8 cellular contexts compared by ENCODE assay signal in the genomic region with DNA sequence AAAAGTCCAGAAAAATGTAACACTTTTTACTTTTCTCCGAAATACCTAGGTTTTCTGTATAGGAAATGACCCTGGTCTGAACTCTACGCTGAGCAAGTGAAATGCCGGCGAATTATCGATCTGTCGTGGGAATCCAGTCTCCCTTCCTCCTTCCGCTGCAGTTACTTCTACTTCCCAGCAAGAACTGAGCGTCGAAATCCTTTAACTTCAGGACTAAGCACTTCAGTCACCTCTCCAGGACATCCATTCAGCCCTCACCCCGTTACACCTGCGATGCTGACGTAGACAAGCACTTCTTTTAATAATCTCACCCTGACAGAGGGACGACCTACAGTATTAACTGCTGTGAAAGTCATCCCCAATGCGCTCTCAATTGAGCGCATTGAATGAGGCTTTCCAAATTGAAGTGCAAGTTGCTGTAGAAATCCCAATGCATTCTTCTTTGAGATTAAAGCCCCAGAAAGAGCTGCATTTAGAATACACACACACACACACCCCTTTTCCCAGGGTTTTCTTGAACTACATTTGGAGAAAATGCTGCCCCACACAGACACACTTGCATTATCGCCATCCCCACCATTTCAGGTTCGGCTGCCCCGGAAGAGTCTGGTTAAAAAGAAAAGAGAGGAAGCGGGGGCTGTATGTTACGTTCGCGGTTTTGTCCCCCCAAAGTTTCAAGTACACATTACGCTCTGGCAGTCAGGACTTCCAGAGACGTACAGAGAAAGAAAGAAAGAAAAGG. TPM values are rescaled to one million over a fixed set of nuclear protein-coding genes. Genes with fewer than 3 reads are reported as not detected.
DNase-seq lines count a peak whose midpoint lies in the region; ATAC-seq lines count a peak whose summit lies in the region.

No MANE protein-coding gene starts in this region.

- no peaks in the 10 kb centered on the region for H3K9me3 Mint-ChIP-seq in activated naive CD4-positive, alpha-beta T cell treated with anti-CD3 and anti-CD28 coated beads, Interleukin-2, amount 50 U/mL, for 24 hours

- peaks cover 5% of the 10 kb centered on the region for H3K36me3 Mint-ChIP-seq in activated naive CD4-positive, alpha-beta T cell treated with anti-CD3 and anti-CD28 coated beads, Interleukin-2, amount 50 U/mL, for 24 hours

- ATAC-seq in GM19035 (IDR thresholded peaks at IDR 0.05; ENCODE audit: unreplicated experiment) (peak; percentile 15), HG03159 (IDR thresholded peaks at IDR 0.05; ENCODE audit: unreplicated experiment) (peak; percentile 25), right cardiac atrium (peak in 1 of 2 donors; percentile 2)

- peaks cover 3% of the 10 kb centered on the region for H3K4me1 ChIP-seq in right cardiac atrium (ENCODE audit: control insufficient read depth, insufficient read depth, low read length)

- no peaks in the 10 kb centered on the region for H3K27me3 Mint-ChIP-seq in activated naive CD4-positive, alpha-beta T cell treated with anti-CD3 and anti-CD28 coated beads, Interleukin-2, amount 50 U/mL, for 24 hours

- peak overlapping the region; percentile 90 for H3K4me3 ChIP-seq in right cardiac atrium (ENCODE audit: low read length)

- peak overlapping the region; percentile 99 for H3K27ac Mint-ChIP-seq in activated naive CD4-positive, alpha-beta T cell treated with anti-CD3 and anti-CD28 coated beads, Interleukin-2, amount 50 U/mL, for 24 hours

- intact Hi-C loops in right cardiac atrium (cut with DNase I): loop anchor here in 2 of 4 donors (5.0 to 10.0 kb wide), 2 partner anchors 119 to 121 kb away; partner anchors contain the start of gene NGLY1 (in 2 of the 2)

- H3K27me3 ChIP-seq in right cardiac atrium (ENCODE audit: control insufficient read depth, insufficient read depth): no peaks in the 10 kb centered on the region

- H3K4me1 Mint-ChIP-seq in activated naive CD4-positive, alpha-beta T cell treated with anti-CD3 and anti-CD28 coated beads, Interleukin-2, amount 50 U/mL, for 24 hours: peaks cover 68% of the 10 kb centered on the region

- peak overlapping the region; percentile 96 for H3K27ac ChIP-seq in right cardiac atrium (ENCODE audit: low read length)

- under 1% methylated on average over 24 of the region's 24 CpGs for WGBS in right cardiac atrium

- peak overlapping the region; percentile 90 for H3K4me3 Mint-ChIP-seq in activated naive CD4-positive, alpha-beta T cell treated with anti-CD3 and anti-CD28 coated beads, Interleukin-2, amount 50 U/mL, for 24 hours

- no peaks in the 10 kb centered on the region for H3K9me3 ChIP-seq in right cardiac atrium (ENCODE audit: control insufficient read depth, low read length)

- DNase-seq in CD1c-positive myeloid dendritic cell (ENCODE audit: extremely low spot score) (peak; percentile 50), NCI-H748 treated with DMSO at 0.1 percent for 48 hours (lab: John Stamatoyannopoulos, UW) (peak; percentile 14), right cardiac atrium (no peak), retina (peak; percentile 81)
- no peak for DNase-seq in activated CD8-positive, alpha-beta memory T cell treated with anti-CD3 and anti-CD28 coated beads for 24 hours

RNA-seq across cellular contexts. Expression of gene TOP2B, which starts 1.2 kb away (rescaled TPM):
- 100 to 1,000 TPM in 2 of 4 donors, 10 to 100 TPM in 2; 99.0 to 112 (median 105) TPM for total RNA-seq in right cardiac atrium
- 63.6 TPM for polyA plus RNA-seq in right cardiac atrium

Comparison
In these comparisons a context has a peak if more than half of its experiments do, and no peak if none do; other contexts are left out.
1. DNase-seq: peak in CD1c-positive myeloid dendritic cell (single experiment), NCI-H748 treated with DMSO at 0.1 percent for 48 hours (single experiment) and retina (single experiment); none in right cardiac atrium (0 of 3) and activated CD8-positive, alpha-beta memory T cell treated with anti-CD3 and anti-CD28 coated beads for 24 hours (single experiment).